In genomic region chr5:36240779-36241635, GRCh38 we compare ENCODE assay signal across 1 cellular context.
TF ChIP-seq lines count a peak whose summit lies in the region.

No MANE protein-coding gene starts in this region.

TF ChIP-seq in K562, 482 proteins besides CTCF, POLR2A, EP300 and RAD21 (continued from another document and continues in another):
- no peak for TF ChIP-seq ZNF609 (CRISPR knock-in tag; IDR thresholded peaks at IDR 0.05; ENCODE audit: borderline replicate concordance)
- TF ChIP-seq ZNF408 (CRISPR knock-in tag; IDR thresholded peaks at IDR 0.05; ENCODE audit: low read depth) = no peak
- no peak for TF ChIP-seq CREB3 (tag; conservative IDR thresholded peaks at IDR 0.05; ENCODE audit: low read depth)
- TF ChIP-seq RHOXF2B (CRISPR knock-in tag; conservative IDR thresholded peaks at IDR 0.05) = no peak
- no peak for TF ChIP-seq ZNF134 (CRISPR knock-in tag; conservative IDR thresholded peaks at IDR 0.05)
- TF ChIP-seq STAT5B (CRISPR knock-in tag; IDR thresholded peaks at IDR 0.05) = no peak
- TF ChIP-seq CHD4 (IDR thresholded peaks at IDR 0.05; ENCODE audit: insufficient read depth, insufficient replicate concordance, low read depth, low read length, poor library complexity, severe bottlenecking) = peak; percentile 62
- TF ChIP-seq MYNN (IDR thresholded peaks at IDR 0.05) = no peak
- TF ChIP-seq MYNN (CRISPR knock-in tag; IDR thresholded peaks at IDR 0.05) = no peak
- TF ChIP-seq MYBL2 (IDR thresholded peaks at IDR 0.05; ENCODE audit: low read depth) = no peak
- TF ChIP-seq MYBL2 (CRISPR knock-in tag; IDR thresholded peaks at IDR 0.05; ENCODE audit: borderline replicate concordance) = no peak
- TF ChIP-seq ATF6 (CRISPR knock-in tag; IDR thresholded peaks at IDR 0.05) = 0 out of 2 replicates have a peak, but pooled peaks have one; percentile 85
- no peak; the same call in 1 of the 2 replicates for TF ChIP-seq NCOA1 (IDR thresholded peaks at IDR 0.05; ENCODE audit: low read depth)
- no peak for TF ChIP-seq HMBOX1 (IDR thresholded peaks at IDR 0.05)
- TF ChIP-seq PRMT5 (CRISPR knock-in tag; IDR thresholded peaks at IDR 0.05) = no peak
- TF ChIP-seq CREB1 (IDR thresholded peaks at IDR 0.05) = no peak
- 0 out of 2 replicates have a peak, but pooled peaks have one; percentile 17 for TF ChIP-seq CREB1 (CRISPR knock-in tag; IDR thresholded peaks at IDR 0.05)
- TF ChIP-seq C11orf30 (IDR thresholded peaks at IDR 0.05; ENCODE audit: low read depth) = no peak
- no peak for TF ChIP-seq ZNF444 (CRISPR knock-in tag; IDR thresholded peaks at IDR 0.05)
- peak; percentile 84 for TF ChIP-seq PHF8 (IDR thresholded peaks at IDR 0.05; ENCODE audit: borderline replicate concordance, low read length)
- TF ChIP-seq USF1 (CRISPR knock-in tag; IDR thresholded peaks at IDR 0.05) = no peak
- no peak for TF ChIP-seq ATF1 (CRISPR knock-in tag; IDR thresholded peaks at IDR 0.05)
- TF ChIP-seq ATF1 (tag; IDR thresholded peaks at IDR 0.05) = no peak
- TF ChIP-seq MEF2D (tag; conservative IDR thresholded peaks at IDR 0.05; ENCODE audit: low read depth) = no peak
- TF ChIP-seq ELK1 (CRISPR knock-in tag; IDR thresholded peaks at IDR 0.05) = no peak
- no peak for TF ChIP-seq ZNF316 (IDR thresholded peaks at IDR 0.05)
- TF ChIP-seq TBL1XR1 (IDR thresholded peaks at IDR 0.05; ENCODE audit: low read length in 2 of 2) = 0 out of 4 replicates have a peak, but pooled peaks of 1 of the 2 experiments have one; percentile 16
- no peak for TF ChIP-seq RERE (CRISPR knock-in tag; IDR thresholded peaks at IDR 0.05; ENCODE audit: borderline replicate concordance)
- no peak for TF ChIP-seq MAFG (tag; conservative IDR thresholded peaks at IDR 0.05)
- TF ChIP-seq HNRNPUL1 (IDR thresholded peaks at IDR 0.05; ENCODE audit: low read length) = no peak
- no peak for TF ChIP-seq CBFA2T3 (IDR thresholded peaks at IDR 0.05)
- 0 out of 2 replicates have a peak, but pooled peaks have one; percentile 37 for TF ChIP-seq GABPA (tag; conservative IDR thresholded peaks at IDR 0.05; ENCODE audit: low read depth)
- TF ChIP-seq ZNF224 (CRISPR knock-in tag; IDR thresholded peaks at IDR 0.05) = 0 out of 2 replicates have a peak, but pooled peaks have one; percentile 50
- TF ChIP-seq ZBED1 (IDR thresholded peaks at IDR 0.05) = no peak
- no peak for TF ChIP-seq DEAF1 (CRISPR knock-in tag; IDR thresholded peaks at IDR 0.05)
- TF ChIP-seq ZBTB9 (CRISPR knock-in tag; IDR thresholded peaks at IDR 0.05) = no peak; the same call in 1 of the 2 replicates
- TF ChIP-seq SRSF3 (IDR thresholded peaks at IDR 0.05; ENCODE audit: insufficient read depth, low read length) = 0 out of 2 replicates have a peak, but pooled peaks have one; percentile 25
- no peak for TF ChIP-seq CBX5 (IDR thresholded peaks at IDR 0.05; ENCODE audit: borderline replicate concordance, low read depth)
- no peak for TF ChIP-seq CCNT2 (IDR thresholded peaks at IDR 0.05; ENCODE audit: borderline replicate concordance, extremely low read depth, insufficient read length, low read depth, low read length)
- no peak for TF ChIP-seq HEY1 (CRISPR knock-in tag; IDR thresholded peaks at IDR 0.05; ENCODE audit: borderline replicate concordance)
- TF ChIP-seq MBD1 (CRISPR knock-in tag; IDR thresholded peaks at IDR 0.05) = no peak
- TF ChIP-seq PTTG1 (tag; IDR thresholded peaks at IDR 0.05; ENCODE audit: low read depth) = no peak
